ENCODE assay signal across 11 cellular contexts in the genomic region with DNA sequence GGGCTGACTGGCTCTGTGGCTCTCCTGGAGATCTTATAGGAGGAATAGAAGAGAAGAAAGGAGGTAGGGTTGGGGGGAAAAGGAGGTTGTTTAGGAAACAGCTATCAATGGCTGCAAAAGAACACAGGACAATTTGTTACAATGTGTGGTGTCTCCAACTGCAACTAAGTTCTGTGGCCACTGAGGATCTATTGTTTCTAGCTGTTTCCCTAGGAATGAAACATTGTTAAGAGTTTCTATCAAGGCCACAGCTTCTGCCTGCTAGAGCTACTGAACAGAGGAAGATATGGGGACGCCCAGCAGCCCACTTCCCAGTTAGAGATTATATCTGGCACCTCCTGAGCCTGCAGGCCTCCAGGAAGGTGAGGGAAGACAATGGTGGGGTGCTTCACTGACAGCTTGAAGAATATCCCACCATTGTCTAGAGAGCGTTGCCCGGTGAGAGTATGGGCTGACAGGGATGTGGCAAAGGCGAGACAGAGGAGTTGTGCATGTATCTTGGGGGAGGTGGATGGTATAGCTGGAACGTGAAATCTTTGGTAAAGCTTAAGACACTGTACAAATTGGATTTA. TPM values are rescaled to one million over a fixed set of nuclear protein-coding genes. Genes with fewer than 3 reads are reported as not detected.
DNase-seq lines count a peak whose midpoint lies in the region; ATAC-seq and TF ChIP-seq lines count a peak whose summit lies in the region.
"Had no signal": no experiment of that assay in that cellular context is flagged by ENCODE, and none has a peak within 500 bp of the region (broad histone marks: within the 10 kb centered on the region; RNA-seq: fewer than 3 reads in every experiment).

No MANE protein-coding gene starts in this region.

- peak overlapping the region; percentile 9 for H3K4me3 ChIP-seq in cardiac muscle cell
- no peak overlapping the region for H3K4me3 ChIP-seq in right cardiac atrium (ENCODE audit: low read length)
- peak overlapping the region; percentile 88 for H3K4me3 ChIP-seq in astrocyte of the cerebellum (ENCODE audit: low read depth, low read length)
- H3K4me3 ChIP-seq in upper lobe of right lung = peak overlapping the region; percentile 72
- no peak overlapping the region for H3K4me3 ChIP-seq in WERI-Rb-1 (ENCODE audit: low read depth, low read length)

- TF ChIP-seq CTCF in cardiac muscle cell (IDR thresholded peaks at IDR 0.05; ENCODE audit: low read depth, low read length) (no peak), astrocyte of the cerebellum (IDR thresholded peaks at IDR 0.05; ENCODE audit: low read depth, low read length, missing control alignments) (no peak), upper lobe of right lung (IDR thresholded peaks at IDR 0.05) (no peak), WERI-Rb-1 (IDR thresholded peaks at IDR 0.05; ENCODE audit: low read depth, low read length) (no peak)

- ATAC-seq in right cardiac atrium (no peak), upper lobe of right lung (no peak)

- intact Hi-C loops in right cardiac atrium (cut with DNase I) (no loop called here), upper lobe of right lung (cut with DNase I) (no loop called here)

- 78% methylated on average over 5 of the region's 5 CpGs for WGBS in right cardiac atrium

- no peaks in the 10 kb centered on the region for H3K9me3 ChIP-seq in cardiac muscle cell (ENCODE audit: low read depth)
- no peaks in the 10 kb centered on the region for H3K9me3 ChIP-seq in right cardiac atrium (ENCODE audit: control insufficient read depth, low read length)
- H3K9me3 ChIP-seq in upper lobe of right lung = no peaks in the 10 kb centered on the region
- no peaks in the 10 kb centered on the region for H3K9me3 ChIP-seq in WERI-Rb-1 (ENCODE audit: severe bottlenecking)

- H3K27ac ChIP-seq in cardiac muscle cell (peak overlapping the region; percentile 24), right cardiac atrium (ENCODE audit: low read length) (no peak overlapping the region), upper lobe of right lung (no peak overlapping the region), WERI-Rb-1 (no peak overlapping the region)
- H3K27ac ChIP-seq: VCaP had no signal

- in situ Hi-C loops in astrocyte of the cerebellum (cut with HindIII; ENCODE audit: low sequenced_read_pairs) = no loop called here

- no peak for DNase-seq in cardiac muscle cell (ENCODE audit: low read depth in 1 of 2, low spot score in 1 of 2)
- DNase-seq in right cardiac atrium = no peak
- no peak for DNase-seq in astrocyte of the cerebellum (ENCODE audit: low read depth)
- DNase-seq in inferior parietal cortex (ENCODE audit: extremely low spot score) = peak; percentile 51
- DNase-seq in upper lobe of right lung = no peak
- DNase-seq in HuH-7.5 (ENCODE audit: low spot score) = no peak
- DNase-seq in NCI-H2029 treated with DMSO at 0.1 percent for 48 hours (lab: John Stamatoyannopoulos, UW) = no peak
- DNase-seq in WERI-Rb-1 = no peak
- DNase-seq: amniotic stem cell, NCI-H1048 had no signal

- H3K36me3 ChIP-seq in cardiac muscle cell (peaks cover 49% of the 10 kb centered on the region), upper lobe of right lung (peaks cover 29% of the 10 kb centered on the region), WERI-Rb-1 (peaks cover 83% of the 10 kb centered on the region)

- H3K4me1 ChIP-seq in cardiac muscle cell (ENCODE audit: low read depth) = peaks cover 39% of the 10 kb centered on the region
- H3K4me1 ChIP-seq in right cardiac atrium (ENCODE audit: control insufficient read depth, insufficient read depth, low read length) = peaks cover 7% of the 10 kb centered on the region
- peaks cover 8% of the 10 kb centered on the region for H3K4me1 ChIP-seq in upper lobe of right lung

- no peaks in the 10 kb centered on the region for H3K27me3 ChIP-seq in cardiac muscle cell
- H3K27me3 ChIP-seq in right cardiac atrium (ENCODE audit: control insufficient read depth, insufficient read depth) = no peaks in the 10 kb centered on the region
- no peaks in the 10 kb centered on the region for H3K27me3 ChIP-seq in upper lobe of right lung
- H3K27me3 ChIP-seq in WERI-Rb-1 (ENCODE audit: insufficient read depth, low read depth, severe bottlenecking) = no peaks in the 10 kb centered on the region

RNA-seq across cellular contexts. Expression of a gene that starts 4.0 kb away (rescaled TPM):
- 149 and 275 TPM in 2 replicates for total RNA-seq in cardiac muscle cell
- 136 and 246 TPM in 2 replicates for polyA plus RNA-seq in cardiac muscle cell
- 10 to 100 TPM; 12.2 to 45.4 (median 23.4) TPM for total RNA-seq in right cardiac atrium
- polyA plus RNA-seq in right cardiac atrium = 116 TPM
- 276 TPM for total RNA-seq in upper lobe of right lung

RNA-seq across cellular contexts. Expression of a gene that starts 21.0 kb away (rescaled TPM):
- total RNA-seq in cardiac muscle cell (not detected in 2 replicates), right cardiac atrium (not detected), upper lobe of right lung (2.1 TPM)
- polyA plus RNA-seq in cardiac muscle cell (not detected in 2 replicates), right cardiac atrium (not detected)

Comparison
In these comparisons a context has a peak if more than half of its experiments do, and no peak if none do; other contexts are left out.
1. H3K4me3 ChIP-seq: peak in cardiac muscle cell (single experiment), astrocyte of the cerebellum (single experiment) and upper lobe of right lung (single experiment); none in right cardiac atrium (single experiment) and WERI-Rb-1 (single experiment).